Comparison of ENCODE assay signal across 15 cellular contexts in genomic region chr6:68317366-68317765, GRCh38.
A peak's percentile ranks its signal among the peaks of the same experiment; 100 is the strongest.
DNase-seq lines count a peak whose midpoint lies in the region; ATAC-seq, FAIRE-seq and TF ChIP-seq lines count a peak whose summit lies in the region.
"Had no signal": no experiment of that assay in that cellular context is flagged by ENCODE, and none has a peak within 500 bp of the region (broad histone marks: within the 10 kb centered on the region; RNA-seq: fewer than 3 reads in every experiment).

No MANE protein-coding gene starts in this region.

- BruUV-seq in K562 (replicated peaks; lab: Mats Ljungman, UMichigan), result no TSS peak

- no peaks in the 10 kb centered on the region for H4K20me1 ChIP-seq in K562 (replicated peaks; ENCODE audit: control insufficient read depth, insufficient read depth, low read length)
- H4K20me1 ChIP-seq: BLaER1 treated with 17β-estradiol and CSF1 and Interleukin-3, amounts not matched to agents 10 nM and 100 nM had no signal

- no peak overlapping the region for H3K4me2 ChIP-seq in K562 (ENCODE audit: insufficient read depth, low read length)
- H3K4me2 ChIP-seq: BLaER1 treated with 17β-estradiol and CSF1 and Interleukin-3, amounts not matched to agents 10 nM and 100 nM had no signal

- no peaks in the 10 kb centered on the region for H3K9me3 ChIP-seq in K562 (replicated peaks; ENCODE audit: control insufficient read depth, insufficient read depth, low read depth, low read length)
- H3K9me3 ChIP-seq: BLaER1 treated with 17β-estradiol and CSF1 and Interleukin-3, amounts not matched to agents 10 nM and 100 nM had no signal

- no peak for TF ChIP-seq POLR2A in K562 (conservative IDR thresholded peaks at IDR 0.05)

- ATAC-seq in K562 (no peak), GM21717 (IDR thresholded peaks at IDR 0.05; ENCODE audit: unreplicated experiment) (no peak)

- FAIRE-seq in K562 (lab: Jason Lieb, UNC), result no peak
- FAIRE-seq: GM12892 had no signal

- no peaks in the 10 kb centered on the region for H3K4me1 ChIP-seq in K562 (replicated peaks in 1 of 2; ENCODE audit: control insufficient read depth in 2 of 2, insufficient read depth in 2 of 2, low read length in 2 of 2)
- H3K4me1 ChIP-seq: BLaER1 treated with 17β-estradiol and CSF1 and Interleukin-3, amounts not matched to agents 10 nM and 100 nM had no signal

- H3K79me2 ChIP-seq in K562 (ENCODE audit: control insufficient read depth, insufficient read depth, low read length), result no peaks in the 10 kb centered on the region

- POLR2A ChIA-PET in RWPE1 (lab: Yijun Ruan, JAX; ENCODE audit: low non-redundant PET), result no interaction called here
- POLR2A ChIA-PET in K562 (lab: Yijun Ruan, JAX), result no interaction called here

- no peak overlapping the region for H3K4me3 ChIP-seq in K562
- H3K4me3 ChIP-seq in foreskin fibroblast (ENCODE audit: low read depth in 1 of 2, low read length in 2 of 2), result no peak overlapping the region
- H3K4me3 ChIP-seq: BLaER1 treated with 17β-estradiol and CSF1 and Interleukin-3, amounts not matched to agents 10 nM and 100 nM had no signal

- no peaks in the 10 kb centered on the region for H3K9me1 ChIP-seq in K562 (ENCODE audit: control insufficient read depth, insufficient read depth, low read length)

- intact Hi-C loops in K562 (cut with micrococcal nuclease), result no loop called here

- no peak overlapping the region for H3K27ac ChIP-seq in RWPE1
- H3K27ac ChIP-seq in K562 (ENCODE audit: extremely low read depth, low read depth, low read length), result no peak overlapping the region
- H3K27ac ChIP-seq: BLaER1 treated with 17β-estradiol and CSF1 and Interleukin-3, amounts not matched to agents 10 nM and 100 nM had no signal

- no peaks in the 10 kb centered on the region for H3K36me3 ChIP-seq in K562 (ENCODE audit: control insufficient read depth, insufficient read depth, low read length)
- H3K36me3 ChIP-seq: BLaER1 treated with 17β-estradiol and CSF1 and Interleukin-3, amounts not matched to agents 10 nM and 100 nM had no signal

- no peak overlapping the region for H3K9ac ChIP-seq in K562 (ENCODE audit: insufficient read depth in 1 of 2, low read depth in 2 of 2, low read length in 2 of 2)
- H3K9ac ChIP-seq: BLaER1 treated with 17β-estradiol and CSF1 and Interleukin-3, amounts not matched to agents 10 nM and 100 nM had no signal

- CTCF ChIA-PET in RWPE1 (lab: Yijun Ruan, JAX) (no interaction called here), K562 (lab: Yijun Ruan, JAX; ENCODE audit: low intra/inter-chr PET ratio) (no interaction called here)

- TF ChIP-seq EP300 in K562 (IDR thresholded peaks at IDR 0.05; ENCODE audit: low read length), result no peak

- in situ Hi-C loops in K562 (cut with MboI), result no loop called here

- H3K27me3 ChIP-seq in K562 (ENCODE audit: control insufficient read depth in 2 of 2, insufficient read depth in 2 of 2, low read length in 2 of 2), result no peaks in the 10 kb centered on the region
- H3K27me3 ChIP-seq: BLaER1 treated with 17β-estradiol and CSF1 and Interleukin-3, amounts not matched to agents 10 nM and 100 nM had no signal

- no peak for TF ChIP-seq RAD21 in K562 (CRISPR knock-in tag; conservative IDR thresholded peaks at IDR 0.05 in 1 of 2, IDR thresholded peaks at IDR 0.05 in 1 of 2)

- H2AFZ ChIP-seq in K562 (ENCODE audit: low read depth, low read length), result peak overlapping the region; percentile 22; the same call in 1 of the 2 replicates

- TF ChIP-seq CTCF in RWPE1 (conservative IDR thresholded peaks at IDR 0.05; ENCODE audit: low read depth) (no peak), K562 (IDR thresholded peaks at IDR 0.05 in 2 of 3, conservative IDR thresholded peaks at IDR 0.05 in 1 of 3; ENCODE audit: insufficient read depth in 2 of 3, low read depth in 1 of 3, low read length in 3 of 3) (no peak), foreskin fibroblast (IDR thresholded peaks at IDR 0.05; ENCODE audit: low read depth, low read length) (no peak)

- DNase-seq in HS-5 (ENCODE audit: low read depth) (peak; percentile 62), RWPE1 (ENCODE audit: low spot score) (peak; percentile 2), K562 (ENCODE audit: extremely low read depth in 1 of 4, low spot score in 3 of 4) (no peak), foreskin fibroblast (peak; percentile 13 to 56), DMS153 treated with DMSO at 0.1 percent for 48 hours (lab: John Stamatoyannopoulos, UW; ENCODE audit: unreplicated experiment) (no peak), RPMI8226 (no peak)
- no peak for DNase-seq in effector CD4-positive, alpha-beta T cell
- DNase-seq: ACHN; CD4-positive, CD25-positive, alpha-beta regulatory T cell; GDM1; GOT3; H9 had no signal

- 47% methylated on average over 2 of the region's 2 CpGs for WGBS in K562 (ENCODE audit: insufficient coverage, low coverage, missing lambda C conversion rate)

TF ChIP-seq in K562, 482 proteins besides CTCF, POLR2A, EP300 and RAD21:
- TF ChIP-seq ZBED1 (IDR thresholded peaks at IDR 0.05) (no peak), ZNF695 (CRISPR knock-in tag; IDR thresholded peaks at IDR 0.05) (no peak), NR2F6 (CRISPR knock-in tag; IDR thresholded peaks at IDR 0.05) (no peak), BDP1 (IDR thresholded peaks at IDR 0.05; ENCODE audit: insufficient read depth, insufficient read length) (no peak), ZC3H11A (IDR thresholded peaks at IDR 0.05; ENCODE audit: low read depth, low read length) (no peak), EP400 (IDR thresholded peaks at IDR 0.05) (no peak), CCNT2 (IDR thresholded peaks at IDR 0.05; ENCODE audit: borderline replicate concordance, extremely low read depth, insufficient read length, low read depth, low read length) (no peak), ARHGAP35 (IDR thresholded peaks at IDR 0.05; ENCODE audit: partially characterized antibody) (no peak), HDAC3 (IDR thresholded peaks at IDR 0.05; ENCODE audit: borderline replicate concordance, partially characterized antibody) (no peak), ILK (tag; IDR thresholded peaks at IDR 0.05; ENCODE audit: borderline replicate concordance, low read depth) (no peak), ZMIZ1 (IDR thresholded peaks at IDR 0.05; ENCODE audit: low read depth in 2 of 2, low read length in 2 of 2) (no peak), CBX1 (IDR thresholded peaks at IDR 0.05; ENCODE audit: low read depth) (no peak)
- TF ChIP-seq, protein P1, sequence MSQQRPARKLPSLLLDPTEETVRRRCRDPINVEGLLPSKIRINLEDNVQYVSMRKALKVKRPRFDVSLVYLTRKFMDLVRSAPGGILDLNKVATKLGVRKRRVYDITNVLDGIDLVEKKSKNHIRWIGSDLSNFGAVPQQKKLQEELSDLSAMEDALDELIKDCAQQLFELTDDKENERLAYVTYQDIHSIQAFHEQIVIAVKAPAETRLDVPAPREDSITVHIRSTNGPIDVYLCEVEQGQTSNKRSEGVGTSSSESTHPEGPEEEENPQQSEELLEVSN (IDR thresholded peaks at IDR 0.05; ENCODE audit: borderline replicate concordance in 1 of 2, extremely low read depth in 1 of 2, insufficient read depth in 1 of 2, insufficient read length in 1 of 2, low read depth in 1 of 2, low read length in 1 of 2, poor library complexity in 1 of 2, severe bottlenecking in 1 of 2), result no peak
- TF ChIP-seq, protein P2, sequence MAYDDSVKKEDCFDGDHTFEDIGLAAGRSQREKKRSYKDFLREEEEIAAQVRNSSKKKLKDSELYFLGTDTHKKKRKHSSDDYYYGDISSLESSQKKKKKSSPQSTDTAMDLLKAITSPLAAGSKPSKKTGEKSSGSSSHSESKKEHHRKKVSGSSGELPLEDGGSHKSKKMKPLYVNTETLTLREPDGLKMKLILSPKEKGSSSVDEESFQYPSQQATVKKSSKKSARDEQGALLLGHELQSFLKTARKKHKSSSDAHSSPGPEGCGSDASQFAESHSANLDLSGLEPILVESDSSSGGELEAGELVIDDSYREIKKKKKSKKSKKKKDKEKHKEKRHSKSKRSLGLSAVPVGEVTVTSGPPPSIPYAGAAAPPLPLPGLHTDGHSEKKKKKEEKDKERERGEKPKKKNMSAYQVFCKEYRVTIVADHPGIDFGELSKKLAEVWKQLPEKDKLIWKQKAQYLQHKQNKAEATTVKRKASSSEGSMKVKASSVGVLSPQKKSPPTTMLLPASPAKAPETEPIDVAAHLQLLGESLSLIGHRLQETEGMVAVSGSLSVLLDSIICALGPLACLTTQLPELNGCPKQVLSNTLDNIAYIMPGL (CRISPR knock-in tag; IDR thresholded peaks at IDR 0.05), result no peak

Comparison
In these comparisons a context has a peak if more than half of its experiments do, and no peak if none do; other contexts are left out.
1. DNase-seq: peak in HS-5 (single experiment), RWPE1 (single experiment) and foreskin fibroblast (2 of 2); none in K562 (0 of 4), effector CD4-positive, alpha-beta T cell (single experiment), DMS153 treated with DMSO at 0.1 percent for 48 hours (single experiment) and RPMI8226 (single experiment).